ENCODE assay signal across 6 cellular contexts in genomic region chr3:35985-36384, GRCh38.
A peak's percentile ranks its signal among the peaks of the same experiment; 100 is the strongest.
DNase-seq lines count a peak whose midpoint lies in the region; ATAC-seq, FAIRE-seq and TF ChIP-seq lines count a peak whose summit lies in the region.
"Not testable (repeated sequence)": the region's sequence is repeated elsewhere in the genome, so short reads cannot be mapped to it uniquely, and the experiment has no call there.

No MANE protein-coding gene starts in this region.

- not testable (repeated sequence) for H3K9ac ChIP-seq in astrocyte (ENCODE audit: low read length); neural cell (ENCODE audit: low read length)

- not testable (repeated sequence) for H3K27me3 ChIP-seq in astrocyte (ENCODE audit: insufficient read depth, low read length); neural cell (ENCODE audit: insufficient read depth, low read depth, low read length)

- H3K79me2 ChIP-seq in astrocyte (ENCODE audit: insufficient read depth, low read length); neural cell (replicated peaks; ENCODE audit: insufficient read depth, low read length): not testable (repeated sequence)

- not testable (repeated sequence) for H3K4me3 Mint-ChIP-seq in astrocyte (ENCODE audit: unreplicated experiment)

- TF ChIP-seq RAD21 in neural cell (conservative IDR thresholded peaks at IDR 0.05): not testable (repeated sequence)

- H3K27ac Mint-ChIP-seq in astrocyte (ENCODE audit: unreplicated experiment): not testable (repeated sequence)

- not testable (repeated sequence) for DNase-seq in astrocyte (ENCODE audit: low read depth)

- H3K9me3 Mint-ChIP-seq in astrocyte (ENCODE audit: unreplicated experiment): not testable (repeated sequence)

- not testable (repeated sequence) for H3K27ac ChIP-seq in astrocyte (ENCODE audit: low read depth, low read length)
- peak overlapping the region; percentile 50 for H3K27ac ChIP-seq in neural cell (ENCODE audit: low read length)

- H3K4me1 Mint-ChIP-seq in astrocyte (ENCODE audit: low read depth, unreplicated experiment): not testable (repeated sequence)

- not testable (repeated sequence) for H3K36me3 ChIP-seq in astrocyte (ENCODE audit: insufficient read depth, low read length); neural cell (ENCODE audit: insufficient read depth, low read length)

- not testable (repeated sequence) for H3K9me2 ChIP-seq in neural cell (ENCODE audit: insufficient read depth, low read length)

- not testable (repeated sequence) for H3K36me3 Mint-ChIP-seq in astrocyte (ENCODE audit: low read depth, unreplicated experiment)

- H3K27me3 Mint-ChIP-seq in astrocyte (ENCODE audit: low read depth, unreplicated experiment): not testable (repeated sequence)

- not testable (repeated sequence) for H3F3A ChIP-seq in neural cell (ENCODE audit: insufficient read depth, low read length, poor library complexity, severe bottlenecking)

- not testable (repeated sequence) for H3K4me2 ChIP-seq in astrocyte (ENCODE audit: low read length); neural cell (ENCODE audit: low read length)

- TF ChIP-seq CTCF in astrocyte (IDR thresholded peaks at IDR 0.05; ENCODE audit: insufficient read depth, low read depth, low read length); neural cell (IDR thresholded peaks at IDR 0.05; ENCODE audit: poor library complexity, severe bottlenecking): not testable (repeated sequence)

- TF ChIP-seq EP300 in neural cell (conservative IDR thresholded peaks at IDR 0.05; ENCODE audit: poor library complexity, severe bottlenecking): not testable (repeated sequence)

- not testable (repeated sequence) for H3K4me1 ChIP-seq in astrocyte (ENCODE audit: insufficient read depth, low read length)

- H3K9me3 ChIP-seq in astrocyte (ENCODE audit: insufficient read depth, low read depth, low read length); neural cell (ENCODE audit: low read length): not testable (repeated sequence)

- H2AFZ ChIP-seq in astrocyte (ENCODE audit: low read depth, low read length); neural cell (ENCODE audit: low read depth, low read length): not testable (repeated sequence)

- peak; percentile 45 for ATAC-seq in GM18511 (IDR thresholded peaks at IDR 0.05; ENCODE audit: unreplicated experiment)
- ATAC-seq in GM19463 (IDR thresholded peaks at IDR 0.05; ENCODE audit: unreplicated experiment): peak; percentile 39
- ATAC-seq in HG02759 (IDR thresholded peaks at IDR 0.05; ENCODE audit: unreplicated experiment): peak; percentile 54
- ATAC-seq in HG03432 (IDR thresholded peaks at IDR 0.05; ENCODE audit: unreplicated experiment): peak; percentile 51

- not testable (repeated sequence) for H3K4me3 ChIP-seq in astrocyte (ENCODE audit: insufficient read depth, low read depth, low read length); neural cell (ENCODE audit: low read length)

- FAIRE-seq in astrocyte (lab: Jason Lieb, UNC): peak; percentile 26

- H4K20me1 ChIP-seq in astrocyte (ENCODE audit: insufficient read depth, low read length); neural cell (ENCODE audit: insufficient read depth): not testable (repeated sequence)
